ENCODE assay signal across 8 cellular contexts in the genomic region with DNA sequence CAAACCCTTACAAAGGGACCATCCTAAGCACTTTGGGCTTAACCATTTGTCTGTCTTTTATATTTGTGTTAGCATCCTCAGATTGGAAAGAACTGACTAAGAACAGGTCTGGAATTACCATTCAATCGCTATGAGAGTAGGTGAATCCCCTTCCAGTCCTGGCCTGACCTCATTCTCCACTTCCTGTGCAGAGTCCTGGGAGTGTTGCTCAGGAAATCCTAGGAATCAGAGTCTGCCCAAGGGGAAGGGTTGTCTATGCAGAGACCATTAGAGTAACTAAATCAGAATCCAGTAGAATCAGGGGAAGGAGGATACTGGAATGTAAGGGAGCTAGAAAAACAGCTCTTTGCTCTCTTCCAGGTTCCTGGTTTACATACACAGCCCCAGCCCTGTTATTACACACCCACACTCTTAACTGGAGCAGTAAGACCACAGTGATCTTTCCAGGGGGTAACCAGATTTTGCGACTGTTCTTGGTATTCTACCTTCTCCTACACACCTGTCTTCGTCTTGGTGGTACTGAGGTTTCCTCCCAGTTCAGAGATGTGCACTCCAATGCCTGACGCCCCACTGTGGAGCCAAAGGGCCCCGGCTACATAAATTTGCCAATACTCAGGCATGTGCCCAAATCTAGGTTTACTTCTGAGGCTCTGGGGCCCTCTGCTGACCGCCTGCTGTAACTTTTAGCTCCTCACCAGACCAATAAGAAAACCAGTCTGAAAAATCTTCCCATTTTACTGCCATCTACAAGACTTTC.
DNase-seq lines count a peak whose midpoint lies in the region; ATAC-seq and TF ChIP-seq lines count a peak whose summit lies in the region.

No MANE protein-coding gene starts in this region.

- H3K36me3 ChIP-seq in thyroid gland: no peaks in the 10 kb centered on the region

- no peak for TF ChIP-seq POLR2A in thyroid gland (IDR thresholded peaks at IDR 0.05)

- TF ChIP-seq CTCF in 22Rv1 (IDR thresholded peaks at IDR 0.05) (peak; percentile 79), thyroid gland (IDR thresholded peaks at IDR 0.05) (peak in 5 of 6 experiments; percentile 40 to 69 (median 68))

- intact Hi-C loops in thyroid gland (cut with DNase I): no loop called here

- ATAC-seq in HG02970 (IDR thresholded peaks at IDR 0.05; ENCODE audit: low FRiP score, unreplicated experiment): no peak

- WGBS in thyroid gland, 2 donors: 33 to 51% methylated on average over 6 of the region's 6 CpGs

- H3K9me3 ChIP-seq in thyroid gland: no peaks in the 10 kb centered on the region

- no peak overlapping the region for H3K4me3 ChIP-seq in thyroid gland (replicated peaks in 1 of 3)

- H3K27ac ChIP-seq in 22Rv1: no peak overlapping the region
- H3K27ac ChIP-seq in epithelial cell of prostate: peak overlapping the region; percentile 34
- peak overlapping the region in 1 of 3 donors; percentile 18 for H3K27ac ChIP-seq in thyroid gland

- no peaks in the 10 kb centered on the region for H3K27me3 ChIP-seq in thyroid gland

- DNase-seq in GF-D8 (lab: John Stamatoyannopoulos, UW): peak; percentile 79
- DNase-seq in NCI-H1105 treated with DMSO at 0.1 percent for 48 hours (lab: John Stamatoyannopoulos, UW): peak; percentile 35
- peak; percentile 40 to 45 for DNase-seq in activated CD4-positive, alpha-beta T cell treated with anti-CD3 and anti-CD28 coated beads for 4 hours
- no peak for DNase-seq in epithelial cell of prostate (ENCODE audit: low read depth, low spot score)
- peak; percentile 72 for DNase-seq in midbrain (lab: John Stamatoyannopoulos, UW)
- DNase-seq in thyroid gland: peak; percentile 61

- peaks cover 5% of the 10 kb centered on the region in 2 donors for H3K4me1 ChIP-seq in thyroid gland
